In the genomic region with DNA sequence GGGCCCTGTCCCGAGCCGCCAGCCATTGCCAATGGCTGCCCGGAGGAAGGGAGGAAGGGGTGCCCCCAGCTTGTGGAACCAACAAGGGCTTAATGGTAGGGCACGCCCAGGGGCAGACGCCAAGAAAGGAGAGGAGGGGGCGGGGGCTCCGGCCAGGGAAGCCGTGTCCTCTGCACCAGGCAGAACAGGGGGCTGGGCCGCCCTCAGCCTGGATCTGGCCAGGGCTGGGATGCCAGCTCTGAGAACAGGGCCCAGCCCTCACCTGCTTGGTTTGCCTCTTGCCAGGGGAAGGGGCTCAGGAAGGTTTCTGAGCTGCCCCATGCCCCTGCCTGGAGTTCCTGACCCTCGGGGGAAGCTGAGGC, we compare ENCODE assay signal across 1 cellular context.
TF ChIP-seq lines count a peak whose summit lies in the region.

No MANE protein-coding gene starts in this region.

TF ChIP-seq in liver, 16 proteins besides CTCF, POLR2A, EP300 and RAD21 (continued from another document):
- TF ChIP-seq, protein P1, sequence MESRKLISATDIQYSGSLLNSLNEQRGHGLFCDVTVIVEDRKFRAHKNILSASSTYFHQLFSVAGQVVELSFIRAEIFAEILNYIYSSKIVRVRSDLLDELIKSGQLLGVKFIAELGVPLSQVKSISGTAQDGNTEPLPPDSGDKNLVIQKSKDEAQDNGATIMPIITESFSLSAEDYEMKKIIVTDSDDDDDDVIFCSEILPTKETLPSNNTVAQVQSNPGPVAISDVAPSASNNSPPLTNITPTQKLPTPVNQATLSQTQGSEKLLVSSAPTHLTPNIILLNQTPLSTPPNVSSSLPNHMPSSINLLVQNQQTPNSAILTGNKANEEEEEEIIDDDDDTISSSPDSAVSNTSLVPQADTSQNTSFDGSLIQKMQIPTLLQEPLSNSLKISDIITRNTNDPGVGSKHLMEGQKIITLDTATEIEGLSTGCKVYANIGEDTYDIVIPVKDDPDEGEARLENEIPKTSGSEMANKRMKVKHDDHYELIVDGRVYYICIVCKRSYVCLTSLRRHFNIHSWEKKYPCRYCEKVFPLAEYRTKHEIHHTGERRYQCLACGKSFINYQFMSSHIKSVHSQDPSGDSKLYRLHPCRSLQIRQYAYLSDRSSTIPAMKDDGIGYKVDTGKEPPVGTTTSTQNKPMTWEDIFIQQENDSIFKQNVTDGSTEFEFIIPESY (IDR thresholded peaks at IDR 0.05): no peak
- TF ChIP-seq FOXA1 (IDR thresholded peaks at IDR 0.05): no peak
- no peak for TF ChIP-seq GABPA (IDR thresholded peaks at IDR 0.05 in 1 of 2, conservative IDR thresholded peaks at IDR 0.05 in 1 of 2)
- TF ChIP-seq, protein P2, sequence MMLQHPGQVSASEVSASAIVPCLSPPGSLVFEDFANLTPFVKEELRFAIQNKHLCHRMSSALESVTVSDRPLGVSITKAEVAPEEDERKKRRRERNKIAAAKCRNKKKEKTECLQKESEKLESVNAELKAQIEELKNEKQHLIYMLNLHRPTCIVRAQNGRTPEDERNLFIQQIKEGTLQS (IDR thresholded peaks at IDR 0.05): no peak
